ENCODE assay signal across 1 cellular context in genomic region chr6:161141173-161141572, GRCh38.
TF ChIP-seq lines count a peak whose summit lies in the region.

No MANE protein-coding gene starts in this region.

TF ChIP-seq in WTC11, 78 proteins besides CTCF, POLR2A, EP300 and RAD21 (continued from another document):
- no peak for TF ChIP-seq ATF2 (CRISPR knock-in tag; IDR thresholded peaks at IDR 0.05; ENCODE audit: borderline replicate concordance, low read depth)
- no peak for TF ChIP-seq IRF2 (CRISPR knock-in tag; IDR thresholded peaks at IDR 0.05; ENCODE audit: borderline replicate concordance, low read depth)
- TF ChIP-seq, protein P1, sequence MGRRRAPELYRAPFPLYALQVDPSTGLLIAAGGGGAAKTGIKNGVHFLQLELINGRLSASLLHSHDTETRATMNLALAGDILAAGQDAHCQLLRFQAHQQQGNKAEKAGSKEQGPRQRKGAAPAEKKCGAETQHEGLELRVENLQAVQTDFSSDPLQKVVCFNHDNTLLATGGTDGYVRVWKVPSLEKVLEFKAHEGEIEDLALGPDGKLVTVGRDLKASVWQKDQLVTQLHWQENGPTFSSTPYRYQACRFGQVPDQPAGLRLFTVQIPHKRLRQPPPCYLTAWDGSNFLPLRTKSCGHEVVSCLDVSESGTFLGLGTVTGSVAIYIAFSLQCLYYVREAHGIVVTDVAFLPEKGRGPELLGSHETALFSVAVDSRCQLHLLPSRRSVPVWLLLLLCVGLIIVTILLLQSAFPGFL (CRISPR knock-in tag; IDR thresholded peaks at IDR 0.05; ENCODE audit: borderline replicate concordance): no peak
- no peak for TF ChIP-seq NR2C2 (CRISPR knock-in tag; IDR thresholded peaks at IDR 0.05)
- TF ChIP-seq, protein P2, sequence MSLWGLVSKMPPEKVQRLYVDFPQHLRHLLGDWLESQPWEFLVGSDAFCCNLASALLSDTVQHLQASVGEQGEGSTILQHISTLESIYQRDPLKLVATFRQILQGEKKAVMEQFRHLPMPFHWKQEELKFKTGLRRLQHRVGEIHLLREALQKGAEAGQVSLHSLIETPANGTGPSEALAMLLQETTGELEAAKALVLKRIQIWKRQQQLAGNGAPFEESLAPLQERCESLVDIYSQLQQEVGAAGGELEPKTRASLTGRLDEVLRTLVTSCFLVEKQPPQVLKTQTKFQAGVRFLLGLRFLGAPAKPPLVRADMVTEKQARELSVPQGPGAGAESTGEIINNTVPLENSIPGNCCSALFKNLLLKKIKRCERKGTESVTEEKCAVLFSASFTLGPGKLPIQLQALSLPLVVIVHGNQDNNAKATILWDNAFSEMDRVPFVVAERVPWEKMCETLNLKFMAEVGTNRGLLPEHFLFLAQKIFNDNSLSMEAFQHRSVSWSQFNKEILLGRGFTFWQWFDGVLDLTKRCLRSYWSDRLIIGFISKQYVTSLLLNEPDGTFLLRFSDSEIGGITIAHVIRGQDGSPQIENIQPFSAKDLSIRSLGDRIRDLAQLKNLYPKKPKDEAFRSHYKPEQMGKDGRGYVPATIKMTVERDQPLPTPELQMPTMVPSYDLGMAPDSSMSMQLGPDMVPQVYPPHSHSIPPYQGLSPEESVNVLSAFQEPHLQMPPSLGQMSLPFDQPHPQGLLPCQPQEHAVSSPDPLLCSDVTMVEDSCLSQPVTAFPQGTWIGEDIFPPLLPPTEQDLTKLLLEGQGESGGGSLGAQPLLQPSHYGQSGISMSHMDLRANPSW (CRISPR knock-in tag; conservative IDR thresholded peaks at IDR 0.05; ENCODE audit: low read depth): no peak
- no peak for TF ChIP-seq ETV6 (CRISPR knock-in tag; IDR thresholded peaks at IDR 0.05)
- no peak for TF ChIP-seq ZNF263 (CRISPR knock-in tag; IDR thresholded peaks at IDR 0.05; ENCODE audit: low read depth)
- TF ChIP-seq, protein P3, sequence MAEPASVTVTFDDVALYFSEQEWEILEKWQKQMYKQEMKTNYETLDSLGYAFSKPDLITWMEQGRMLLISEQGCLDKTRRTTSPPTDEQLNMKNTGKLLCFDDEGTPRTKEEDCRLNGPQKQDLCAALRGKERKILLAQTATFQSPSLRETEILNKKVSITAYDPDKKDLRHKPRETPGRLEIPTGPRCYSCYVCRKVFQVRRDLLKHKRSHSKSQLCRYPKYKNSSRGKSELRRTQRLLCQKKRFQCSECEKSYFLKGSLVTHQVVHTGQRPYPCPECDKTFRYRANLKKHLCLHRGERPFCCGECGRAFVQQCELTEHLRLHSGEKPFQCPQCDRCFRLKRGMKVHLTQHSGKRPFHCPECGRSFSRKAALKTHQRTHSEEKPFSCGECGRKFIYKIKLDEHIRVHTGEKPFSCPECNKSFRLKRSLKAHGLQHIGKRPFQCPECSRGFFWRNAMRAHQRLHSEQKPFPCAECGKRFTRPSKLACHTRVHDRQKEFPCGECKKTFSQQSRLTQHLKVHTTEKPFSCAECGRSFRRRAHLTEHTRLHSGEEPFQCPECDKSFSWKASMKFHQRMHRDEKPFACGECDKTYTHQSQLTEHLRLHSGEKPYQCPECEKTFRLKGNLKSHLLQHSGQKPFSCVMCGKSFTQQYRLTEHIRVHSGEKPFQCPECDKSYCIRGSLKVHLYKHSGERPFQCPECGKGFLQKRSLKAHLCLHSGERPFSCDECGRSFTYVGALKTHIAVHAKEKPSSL (CRISPR knock-in tag; conservative IDR thresholded peaks at IDR 0.05): no peak
